8 cellular contexts compared by ENCODE assay signal in genomic region chr1:42962641-42963377, GRCh38. TPM values are rescaled to one million over a fixed set of nuclear protein-coding genes. Genes with fewer than 3 reads are reported as not detected.
DNase-seq lines count a peak whose midpoint lies in the region; ATAC-seq and TF ChIP-seq lines count a peak whose summit lies in the region.

No MANE protein-coding gene starts in this region.

- H3K4me1 Mint-ChIP-seq in WTC11 = peaks cover 53% of the 10 kb centered on the region

- TF ChIP-seq CTCF in WTC11 (IDR thresholded peaks at IDR 0.05) = no peak

- no peaks in the 10 kb centered on the region for H3K27me3 Mint-ChIP-seq in WTC11 (ENCODE audit: low read depth)

- H3K36me3 Mint-ChIP-seq in WTC11 = peaks cover 8% of the 10 kb centered on the region

- CTCF ChIA-PET in WTC11 (lab: Charles Lee) = interaction anchor here (0.6 to 2.6 kb wide), 10 partner anchors 13 to 552 kb away, joined by 3 to 21 read pairs (median 4); partner anchors contain the start of gene ZNF691

- peak overlapping the region; percentile 98 for H3K27ac Mint-ChIP-seq in WTC11

- ATAC-seq in WTC11 = peak; percentile 62

- POLR2A ChIA-PET in WTC11 (lab: Charles Lee) = interaction anchor here (0.7 to 3.0 kb wide), 10 partner anchors 10 to 116 kb away, joined by 3 to 37 read pairs (median 5); partner anchors contain the start of gene ZNF691

- DNase-seq in AG08395 (ENCODE audit: low spot score) (peak; percentile 25), NCI-H1105 (lab: John Stamatoyannopoulos, UW) (peak; percentile 62), WTC11 (ENCODE audit: low spot score) (peak; percentile 85), kidney glomerular epithelial cell (lab: John Stamatoyannopoulos, UW) (peak; percentile 17), NCI-H1694 (lab: John Stamatoyannopoulos, UW) (no peak), putamen (ENCODE audit: low spot score) (no peak), HuH-7 (ENCODE audit: low spot score) (no peak)
- no peak for DNase-seq in activated naive CD4-positive, alpha-beta T cell (lab: John Stamatoyannopoulos, UW)

- H3K4me3 Mint-ChIP-seq in WTC11 = peak overlapping the region; percentile 52

- H3K9me3 Mint-ChIP-seq in WTC11 = no peaks in the 10 kb centered on the region

TF ChIP-seq in WTC11, 78 proteins besides CTCF, POLR2A, EP300 and RAD21 (continues in another document):
- TF ChIP-seq TEAD1 (CRISPR knock-in tag; IDR thresholded peaks at IDR 0.05) = peak; percentile 67; the same call in 1 of the 2 replicates
- peak; percentile 64; the same call in 1 of the 2 replicates for TF ChIP-seq MAX (CRISPR knock-in tag; IDR thresholded peaks at IDR 0.05)
- TF ChIP-seq SMAD3 (CRISPR knock-in tag; IDR thresholded peaks at IDR 0.05; ENCODE audit: borderline replicate concordance) = peak; percentile 30; the same call in 1 of the 2 replicates
- TF ChIP-seq ZBTB43 (CRISPR knock-in tag; IDR thresholded peaks at IDR 0.05) = no peak
- TF ChIP-seq PRDM15 (CRISPR knock-in tag; IDR thresholded peaks at IDR 0.05) = peak; percentile 76; the same call in 1 of the 2 replicates
- TF ChIP-seq FOXP4 (CRISPR knock-in tag; IDR thresholded peaks at IDR 0.05) = 0 out of 2 replicates have a peak, but pooled peaks have one; percentile 17
- TF ChIP-seq NFE2L1 (CRISPR knock-in tag; IDR thresholded peaks at IDR 0.05) = peak; percentile 93
- no peak for TF ChIP-seq ETV6 (CRISPR knock-in tag; IDR thresholded peaks at IDR 0.05)
- no peak for TF ChIP-seq TEAD4 (CRISPR knock-in tag; IDR thresholded peaks at IDR 0.05)
- TF ChIP-seq, protein P1, sequence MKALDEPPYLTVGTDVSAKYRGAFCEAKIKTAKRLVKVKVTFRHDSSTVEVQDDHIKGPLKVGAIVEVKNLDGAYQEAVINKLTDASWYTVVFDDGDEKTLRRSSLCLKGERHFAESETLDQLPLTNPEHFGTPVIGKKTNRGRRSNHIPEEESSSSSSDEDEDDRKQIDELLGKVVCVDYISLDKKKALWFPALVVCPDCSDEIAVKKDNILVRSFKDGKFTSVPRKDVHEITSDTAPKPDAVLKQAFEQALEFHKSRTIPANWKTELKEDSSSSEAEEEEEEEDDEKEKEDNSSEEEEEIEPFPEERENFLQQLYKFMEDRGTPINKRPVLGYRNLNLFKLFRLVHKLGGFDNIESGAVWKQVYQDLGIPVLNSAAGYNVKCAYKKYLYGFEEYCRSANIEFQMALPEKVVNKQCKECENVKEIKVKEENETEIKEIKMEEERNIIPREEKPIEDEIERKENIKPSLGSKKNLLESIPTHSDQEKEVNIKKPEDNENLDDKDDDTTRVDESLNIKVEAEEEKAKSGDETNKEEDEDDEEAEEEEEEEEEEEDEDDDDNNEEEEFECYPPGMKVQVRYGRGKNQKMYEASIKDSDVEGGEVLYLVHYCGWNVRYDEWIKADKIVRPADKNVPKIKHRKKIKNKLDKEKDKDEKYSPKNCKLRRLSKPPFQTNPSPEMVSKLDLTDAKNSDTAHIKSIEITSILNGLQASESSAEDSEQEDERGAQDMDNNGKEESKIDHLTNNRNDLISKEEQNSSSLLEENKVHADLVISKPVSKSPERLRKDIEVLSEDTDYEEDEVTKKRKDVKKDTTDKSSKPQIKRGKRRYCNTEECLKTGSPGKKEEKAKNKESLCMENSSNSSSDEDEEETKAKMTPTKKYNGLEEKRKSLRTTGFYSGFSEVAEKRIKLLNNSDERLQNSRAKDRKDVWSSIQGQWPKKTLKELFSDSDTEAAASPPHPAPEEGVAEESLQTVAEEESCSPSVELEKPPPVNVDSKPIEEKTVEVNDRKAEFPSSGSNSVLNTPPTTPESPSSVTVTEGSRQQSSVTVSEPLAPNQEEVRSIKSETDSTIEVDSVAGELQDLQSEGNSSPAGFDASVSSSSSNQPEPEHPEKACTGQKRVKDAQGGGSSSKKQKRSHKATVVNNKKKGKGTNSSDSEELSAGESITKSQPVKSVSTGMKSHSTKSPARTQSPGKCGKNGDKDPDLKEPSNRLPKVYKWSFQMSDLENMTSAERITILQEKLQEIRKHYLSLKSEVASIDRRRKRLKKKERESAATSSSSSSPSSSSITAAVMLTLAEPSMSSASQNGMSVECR (CRISPR knock-in tag; IDR thresholded peaks at IDR 0.05; ENCODE audit: borderline replicate concordance) = no peak
- 0 out of 2 replicates have a peak, but pooled peaks have one; percentile 17 for TF ChIP-seq CREB1 (CRISPR knock-in tag; IDR thresholded peaks at IDR 0.05)
- TF ChIP-seq TP53 (CRISPR knock-in tag; IDR thresholded peaks at IDR 0.05) = no peak
- TF ChIP-seq, protein P2, sequence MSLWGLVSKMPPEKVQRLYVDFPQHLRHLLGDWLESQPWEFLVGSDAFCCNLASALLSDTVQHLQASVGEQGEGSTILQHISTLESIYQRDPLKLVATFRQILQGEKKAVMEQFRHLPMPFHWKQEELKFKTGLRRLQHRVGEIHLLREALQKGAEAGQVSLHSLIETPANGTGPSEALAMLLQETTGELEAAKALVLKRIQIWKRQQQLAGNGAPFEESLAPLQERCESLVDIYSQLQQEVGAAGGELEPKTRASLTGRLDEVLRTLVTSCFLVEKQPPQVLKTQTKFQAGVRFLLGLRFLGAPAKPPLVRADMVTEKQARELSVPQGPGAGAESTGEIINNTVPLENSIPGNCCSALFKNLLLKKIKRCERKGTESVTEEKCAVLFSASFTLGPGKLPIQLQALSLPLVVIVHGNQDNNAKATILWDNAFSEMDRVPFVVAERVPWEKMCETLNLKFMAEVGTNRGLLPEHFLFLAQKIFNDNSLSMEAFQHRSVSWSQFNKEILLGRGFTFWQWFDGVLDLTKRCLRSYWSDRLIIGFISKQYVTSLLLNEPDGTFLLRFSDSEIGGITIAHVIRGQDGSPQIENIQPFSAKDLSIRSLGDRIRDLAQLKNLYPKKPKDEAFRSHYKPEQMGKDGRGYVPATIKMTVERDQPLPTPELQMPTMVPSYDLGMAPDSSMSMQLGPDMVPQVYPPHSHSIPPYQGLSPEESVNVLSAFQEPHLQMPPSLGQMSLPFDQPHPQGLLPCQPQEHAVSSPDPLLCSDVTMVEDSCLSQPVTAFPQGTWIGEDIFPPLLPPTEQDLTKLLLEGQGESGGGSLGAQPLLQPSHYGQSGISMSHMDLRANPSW (CRISPR knock-in tag; conservative IDR thresholded peaks at IDR 0.05; ENCODE audit: low read depth) = no peak
- TF ChIP-seq FOXK1 (CRISPR knock-in tag; IDR thresholded peaks at IDR 0.05) = peak; percentile 70

RNA-seq across cellular contexts. Expression of gene SLC2A1, which starts 4.1 kb away (rescaled TPM):
- total RNA-seq in WTC11 (2021) = 215 to 415 TPM (median 396 TPM) in 3 replicates

Comparison
In these comparisons a context has a peak if more than half of its experiments do, and no peak if none do; other contexts are left out.
1. DNase-seq: peak in AG08395 (single experiment), NCI-H1105 (single experiment), WTC11 (single experiment) and kidney glomerular epithelial cell (single experiment); none in NCI-H1694 (single experiment), putamen (single experiment), activated naive CD4-positive, alpha-beta T cell (0 of 4) and HuH-7 (single experiment).